18 cellular contexts compared by ENCODE assay signal in genomic region chr12:82412246-82412645, GRCh38. TPM values are rescaled to one million over a fixed set of nuclear protein-coding genes. Genes with fewer than 3 reads are reported as not detected.
DNase-seq lines count a peak whose midpoint lies in the region; ATAC-seq and FAIRE-seq lines count a peak whose summit lies in the region.
"Had no signal": no experiment of that assay in that cellular context is flagged by ENCODE, and none has a peak within 500 bp of the region (broad histone marks: within the 10 kb centered on the region; RNA-seq: fewer than 3 reads in every experiment).

No MANE protein-coding gene starts in this region.

- peak; percentile 87 for FAIRE-seq in RCC 7860 (lab: Jason Lieb, UNC)
- FAIRE-seq: D721Med had no signal

- H3K27ac Mint-ChIP-seq in activated naive CD4-positive, alpha-beta T cell treated with anti-CD3 and anti-CD28 coated beads, Interleukin-2, amount 50 U/mL, for 72 hours, result no peak overlapping the region
- H3K27ac Mint-ChIP-seq: CD4-positive, alpha-beta memory T cell; GM23338 had no signal

- ATAC-seq in HG03469 (IDR thresholded peaks at IDR 0.05; ENCODE audit: unreplicated experiment), result no peak
- ATAC-seq in HG03159 (IDR thresholded peaks at IDR 0.05; ENCODE audit: unreplicated experiment), result no peak
- no peak for ATAC-seq in activated naive CD4-positive, alpha-beta T cell treated with anti-CD3 and anti-CD28 coated beads, Interleukin-2, amount 50 U/mL, for 72 hours
- ATAC-seq: GM23338 had no signal

- no peaks in the 10 kb centered on the region for H3K36me3 Mint-ChIP-seq in activated naive CD4-positive, alpha-beta T cell treated with anti-CD3 and anti-CD28 coated beads, Interleukin-2, amount 50 U/mL, for 72 hours

- no peaks in the 10 kb centered on the region for H3K9me3 Mint-ChIP-seq in activated naive CD4-positive, alpha-beta T cell treated with anti-CD3 and anti-CD28 coated beads, Interleukin-2, amount 50 U/mL, for 72 hours
- H3K9me3 Mint-ChIP-seq: CD4-positive, alpha-beta memory T cell; GM23338 had no signal

- DNase-seq in DMS53 (lab: John Stamatoyannopoulos, UW) (peak; percentile 19), DMS53 treated with DMSO at 0.1 percent for 48 hours (lab: John Stamatoyannopoulos, UW; ENCODE audit: unreplicated experiment) (no peak), RCC 7860 (ENCODE audit: low spot score) (peak; percentile 49), iris pigment epithelial cell (ENCODE audit: low read depth) (peak; percentile 9), C1 segment of cervical spinal cord (lab: John Stamatoyannopoulos, UW) (no peak)
- DNase-seq in activated naive CD4-positive, alpha-beta T cell treated with anti-CD3 and anti-CD28 coated beads, Interleukin-2, amount 50 U/mL, for 72 hours (ENCODE audit: low spot score in 2 of 2), result no peak
- DNase-seq: BE2C; CD4-positive, alpha-beta memory T cell; DND-41; MM.1S; NCI-H1105; NCI-H187; NCI-H526 treated with DMSO at 0.1 percent for 48 hours; RPMI8226 had no signal

RNA-seq across cellular contexts. Expression of gene METTL25, which starts 53.9 kb away (rescaled TPM):
- 1 to 10 TPM; 7.3 to 9.3 TPM for total RNA-seq in activated naive CD4-positive, alpha-beta T cell treated with anti-CD3 and anti-CD28 coated beads, Interleukin-2, amount 50 U/mL, for 72 hours

RNA-seq across cellular contexts. Expression of gene CCDC59, which starts 54.1 kb away (rescaled TPM):
- total RNA-seq in activated naive CD4-positive, alpha-beta T cell treated with anti-CD3 and anti-CD28 coated beads, Interleukin-2, amount 50 U/mL, for 72 hours, result 10 to 100 TPM; 69.7 to 96.0 TPM

Comparison
In these comparisons a context has a peak if more than half of its experiments do, and no peak if none do; other contexts are left out.
1. DNase-seq: peak in DMS53 (single experiment), RCC 7860 (single experiment) and iris pigment epithelial cell (single experiment); none in DMS53 treated with DMSO at 0.1 percent for 48 hours (single experiment), C1 segment of cervical spinal cord (0 of 14) and activated naive CD4-positive, alpha-beta T cell treated with anti-CD3 and anti-CD28 coated beads, Interleukin-2, amount 50 U/mL, for 72 hours (0 of 2).